ENCODE assay signal across 1 cellular context in genomic region chr17:47875586-47875985, GRCh38.
A peak's percentile ranks its signal among the peaks of the same experiment; 100 is the strongest.
TF ChIP-seq lines count a peak whose summit lies in the region.

No MANE protein-coding gene starts in this region.

TF ChIP-seq in HepG2, 621 proteins besides CTCF, POLR2A, EP300 and RAD21:
- TF ChIP-seq HNF4A (CRISPR knock-in tag; IDR thresholded peaks at IDR 0.05) (0 out of 2 replicates have a peak, but pooled peaks have one; percentile 9), ZNF512B (CRISPR knock-in tag; IDR thresholded peaks at IDR 0.05; ENCODE audit: borderline replicate concordance) (no peak), NR2F1 (CRISPR knock-in tag; IDR thresholded peaks at IDR 0.05) (0 out of 4 replicates have a peak, but pooled peaks of 1 of the 2 experiments have one; percentile 20), CEBPB (IDR thresholded peaks at IDR 0.05; ENCODE audit: borderline replicate concordance, low read depth, low read length) (peak; percentile 45; the same call in 1 of the 2 replicates), CEBPG (CRISPR knock-in tag; IDR thresholded peaks at IDR 0.05) (0 out of 2 replicates have a peak, but pooled peaks have one; percentile 25), TEF (CRISPR knock-in tag; IDR thresholded peaks at IDR 0.05) (peak; percentile 50; the same call in 1 of the 2 replicates), PAX8 (CRISPR knock-in tag; IDR thresholded peaks at IDR 0.05; ENCODE audit: borderline replicate concordance) (no peak), ZNF143 (CRISPR knock-in tag; IDR thresholded peaks at IDR 0.05) (no peak), BCL6 (CRISPR knock-in tag; IDR thresholded peaks at IDR 0.05) (0 out of 2 replicates have a peak, but pooled peaks have one; percentile 16), RXRB (CRISPR knock-in tag; IDR thresholded peaks at IDR 0.05; ENCODE audit: borderline replicate concordance) (peak; percentile 40; the same call in 1 of the 2 replicates), NR2F6 (IDR thresholded peaks at IDR 0.05) (peak; percentile 40), NR2F6 (CRISPR knock-in tag; IDR thresholded peaks at IDR 0.05) (peak; percentile 43; the same call in 1 of the 2 replicates), SATB2 (CRISPR knock-in tag; IDR thresholded peaks at IDR 0.05) (no peak)
